10 cellular contexts compared by ENCODE assay signal in genomic region chr13:97367427-97367826, GRCh38.
A peak's percentile ranks its signal among the peaks of the same experiment; 100 is the strongest.
DNase-seq lines count a peak whose midpoint lies in the region; ATAC-seq and TF ChIP-seq lines count a peak whose summit lies in the region.
"Had no signal": no experiment of that assay in that cellular context is flagged by ENCODE, and none has a peak within 500 bp of the region (broad histone marks: within the 10 kb centered on the region; RNA-seq: fewer than 3 reads in every experiment).

No MANE protein-coding gene starts in this region.

- H3K36me3 Mint-ChIP-seq in central memory CD8-positive, alpha-beta T cell (ENCODE audit: insufficient read depth): peaks cover 9% of the 10 kb centered on the region
- H3K36me3 Mint-ChIP-seq in mesothelial cell of epicardium: peaks cover 44% of the 10 kb centered on the region
- H3K36me3 Mint-ChIP-seq in activated naive CD8-positive, alpha-beta T cell treated with anti-CD3 and anti-CD28 coated beads, Interleukin-2, amount 50 U/mL, for 24 hours (ENCODE audit: low read depth): peaks cover 10% of the 10 kb centered on the region

- H3K27ac Mint-ChIP-seq in central memory CD8-positive, alpha-beta T cell (ENCODE audit: low read depth): no peak overlapping the region
- H3K27ac Mint-ChIP-seq in mesothelial cell of epicardium: peak overlapping the region; percentile 58
- H3K27ac Mint-ChIP-seq in activated naive CD8-positive, alpha-beta T cell treated with anti-CD3 and anti-CD28 coated beads, Interleukin-2, amount 50 U/mL, for 24 hours: no peak overlapping the region
- H3K27ac Mint-ChIP-seq: T-helper 1 cell treated with Interleukin-12 subunit alpha and Interleukin-12 subunit beta and Interleukin-4 antibody, amounts not matched to agents 30 μg/mL and 1 μg/mL, for 36 hours had no signal

- H3K9me3 Mint-ChIP-seq in central memory CD8-positive, alpha-beta T cell: no peaks in the 10 kb centered on the region
- no peaks in the 10 kb centered on the region for H3K9me3 Mint-ChIP-seq in mesothelial cell of epicardium
- H3K9me3 Mint-ChIP-seq in activated naive CD8-positive, alpha-beta T cell treated with anti-CD3 and anti-CD28 coated beads, Interleukin-2, amount 50 U/mL, for 24 hours: no peaks in the 10 kb centered on the region
- H3K9me3 Mint-ChIP-seq: T-helper 1 cell treated with Interleukin-12 subunit alpha and Interleukin-12 subunit beta and Interleukin-4 antibody, amounts not matched to agents 30 μg/mL and 1 μg/mL, for 36 hours had no signal

- DNase-seq in left ventricle myocardium superior: no peak
- DNase-seq in Right ventricle myocardium inferior (ENCODE audit: missing footprints): no peak
- no peak for DNase-seq in central memory CD8-positive, alpha-beta T cell (ENCODE audit: low spot score in 2 of 2)
- no peak for DNase-seq in mesothelial cell of epicardium (ENCODE audit: low spot score in 2 of 2, unreplicated experiment in 2 of 2)
- DNase-seq in NCI-H2171 treated with DMSO at 0.1 percent for 48 hours (lab: John Stamatoyannopoulos, UW): no peak
- no peak for DNase-seq in activated naive CD8-positive, alpha-beta T cell treated with anti-CD3 and anti-CD28 coated beads, Interleukin-2, amount 50 U/mL, for 24 hours
- DNase-seq in NCI-H1092 treated with DMSO at 0.1 percent for 48 hours (lab: John Stamatoyannopoulos, UW): no peak
- DNase-seq: COR-L47 had no signal

- ATAC-seq in left ventricle myocardium superior (peak; percentile 37), Right ventricle myocardium inferior (no peak), HG03045 (IDR thresholded peaks at IDR 0.05; ENCODE audit: unreplicated experiment) (no peak)
- no peak for ATAC-seq in central memory CD8-positive, alpha-beta T cell (replicated peaks; ENCODE audit: extremely low read depth, poor library complexity, severe bottlenecking)
- ATAC-seq in activated naive CD8-positive, alpha-beta T cell treated with anti-CD3 and anti-CD28 coated beads, Interleukin-2, amount 50 U/mL, for 24 hours: no peak

- no peak for TF ChIP-seq CTCF in mesothelial cell of epicardium (IDR thresholded peaks at IDR 0.05; ENCODE audit: unreplicated experiment)

- H3K4me3 Mint-ChIP-seq in central memory CD8-positive, alpha-beta T cell: peak overlapping the region; percentile 51
- no peak overlapping the region for H3K4me3 Mint-ChIP-seq in mesothelial cell of epicardium
- H3K4me3 Mint-ChIP-seq in activated naive CD8-positive, alpha-beta T cell treated with anti-CD3 and anti-CD28 coated beads, Interleukin-2, amount 50 U/mL, for 24 hours: no peak overlapping the region
- H3K4me3 Mint-ChIP-seq: T-helper 1 cell treated with Interleukin-12 subunit alpha and Interleukin-12 subunit beta and Interleukin-4 antibody, amounts not matched to agents 30 μg/mL and 1 μg/mL, for 36 hours had no signal

- H3K4me1 Mint-ChIP-seq in central memory CD8-positive, alpha-beta T cell: peaks cover 17% of the 10 kb centered on the region
- peaks cover 9% of the 10 kb centered on the region for H3K4me1 Mint-ChIP-seq in mesothelial cell of epicardium
- peaks cover 19% of the 10 kb centered on the region for H3K4me1 Mint-ChIP-seq in activated naive CD8-positive, alpha-beta T cell treated with anti-CD3 and anti-CD28 coated beads, Interleukin-2, amount 50 U/mL, for 24 hours

- intact Hi-C loops in left ventricle myocardium superior (cut with micrococcal nuclease) (loop anchor here (10.0 kb wide), 1 partner anchor 343 kb away; no protein-coding TSS in a partner anchor), Right ventricle myocardium inferior (cut with DNase I) (loop anchor here (5.0 to 10.0 kb wide), 2 partner anchors 65 to 437 kb away; partner anchors contain the start of gene RAP2A)

- no peaks in the 10 kb centered on the region for H3K27me3 Mint-ChIP-seq in central memory CD8-positive, alpha-beta T cell
- no peaks in the 10 kb centered on the region for H3K27me3 Mint-ChIP-seq in mesothelial cell of epicardium (ENCODE audit: low read depth)
- no peaks in the 10 kb centered on the region for H3K27me3 Mint-ChIP-seq in activated naive CD8-positive, alpha-beta T cell treated with anti-CD3 and anti-CD28 coated beads, Interleukin-2, amount 50 U/mL, for 24 hours
